19 cellular contexts compared by ENCODE assay signal in the genomic region with DNA sequence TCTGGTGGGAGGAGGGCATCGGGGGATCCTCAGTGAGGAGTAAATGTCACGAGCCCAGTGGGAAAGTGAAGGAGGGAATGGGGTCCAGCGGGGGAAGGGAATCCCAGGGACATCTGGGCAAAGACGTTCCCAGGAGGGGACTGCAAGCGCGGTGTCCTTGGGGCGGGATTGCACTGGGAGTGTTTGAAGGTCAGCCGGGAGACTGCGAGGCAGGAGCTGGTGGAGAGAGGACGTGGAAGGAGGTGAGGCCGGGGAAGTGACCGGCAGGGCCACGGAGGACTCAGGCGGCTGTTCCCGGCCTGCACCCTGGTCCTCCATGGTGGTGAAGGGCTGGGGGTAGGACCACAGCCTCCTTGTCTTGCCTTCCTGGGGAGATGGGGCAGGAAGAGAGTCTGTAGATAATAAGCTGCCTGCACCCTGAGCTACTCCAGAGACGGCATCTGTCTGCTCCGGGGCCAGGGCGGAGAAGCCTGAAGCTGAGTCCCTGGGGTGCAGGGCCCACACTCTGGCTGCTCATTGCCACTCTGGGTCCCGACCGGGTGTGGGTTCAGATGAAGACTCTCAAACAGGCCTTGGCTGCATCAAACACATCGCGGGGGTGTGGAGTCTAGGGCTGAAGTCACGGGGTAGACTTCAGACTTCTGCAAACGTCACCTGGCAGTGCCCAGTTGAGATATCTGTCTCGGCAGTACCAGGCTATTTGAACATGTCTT.
DNase-seq lines count a peak whose midpoint lies in the region; ATAC-seq, FAIRE-seq and TF ChIP-seq lines count a peak whose summit lies in the region.
"Had no signal": no experiment of that assay in that cellular context is flagged by ENCODE, and none has a peak within 500 bp of the region (broad histone marks: within the 10 kb centered on the region; RNA-seq: fewer than 3 reads in every experiment).

No MANE protein-coding gene starts in this region.

- no peak for TF ChIP-seq POLR2A in testis (IDR thresholded peaks at IDR 0.05)

- no peak overlapping the region for H3K4me3 ChIP-seq in endodermal cell (ENCODE audit: low read length)
- H3K4me3 ChIP-seq in testis: no peak overlapping the region
- H3K4me3 ChIP-seq: GM23248 had no signal

- H3K9me3 Mint-ChIP-seq in stimulated activated naive CD8-positive, alpha-beta T cell treated with anti-CD3 and anti-CD28 coated beads, Interleukin-15, amount 100 ng/mL, for 72 hours: no peaks in the 10 kb centered on the region
- H3K9me3 Mint-ChIP-seq in endodermal cell (no peaks in the 10 kb centered on the region), nephron progenitor cell (no peaks in the 10 kb centered on the region)

- no peak for DNase-seq in stimulated activated naive CD8-positive, alpha-beta T cell treated with anti-CD3 and anti-CD28 coated beads, Interleukin-15, amount 100 ng/mL, for 72 hours
- DNase-seq in stimulated activated naive CD8-positive, alpha-beta T cell treated with anti-CD3 and anti-CD28 coated beads, Interleukin-15, Interleukin-2, amounts not matched to agents 100 U/mL and 50 U/mL, for 24 hours: no peak
- DNase-seq in endodermal cell: peak; percentile 29
- no peak for DNase-seq in nephron progenitor cell
- DNase-seq in testis: no peak
- no peak for DNase-seq in HTR-8/SVneo (ENCODE audit: insufficient read length, low spot score)
- no peak for DNase-seq in AG08395 (ENCODE audit: low spot score)
- DNase-seq: ACHN; AML-193; CD4-positive, alpha-beta memory T cell; DMS153; DMS79; GDM1; GM23248; H7 had no signal

- no peak overlapping the region for H3K4me3 Mint-ChIP-seq in stimulated activated naive CD8-positive, alpha-beta T cell treated with anti-CD3 and anti-CD28 coated beads, Interleukin-15, amount 100 ng/mL, for 72 hours
- no peak overlapping the region for H3K4me3 Mint-ChIP-seq in endodermal cell
- H3K4me3 Mint-ChIP-seq in nephron progenitor cell: no peak overlapping the region
- H3K4me3 Mint-ChIP-seq: CD14-positive monocyte; CD4-positive, alpha-beta memory T cell had no signal

- TF ChIP-seq CTCF in endodermal cell (conservative IDR thresholded peaks at IDR 0.05) (no peak), nephron progenitor cell (IDR thresholded peaks at IDR 0.05) (no peak), testis (IDR thresholded peaks at IDR 0.05) (no peak)

- H3K36me3 Mint-ChIP-seq in endodermal cell (ENCODE audit: low read depth) (no peaks in the 10 kb centered on the region), nephron progenitor cell (ENCODE audit: low read depth) (no peaks in the 10 kb centered on the region)
- H3K36me3 Mint-ChIP-seq: CD14-positive monocyte; CD4-positive, alpha-beta memory T cell had no signal

- H3K36me3 ChIP-seq in endodermal cell (ENCODE audit: control insufficient read depth, insufficient read depth, low read length): no peaks in the 10 kb centered on the region
- no peaks in the 10 kb centered on the region for H3K36me3 ChIP-seq in testis (ENCODE audit: low read depth, missing control alignments)

- H3K9me3 ChIP-seq in endodermal cell (ENCODE audit: control insufficient read depth, low read length): no peaks in the 10 kb centered on the region
- H3K9me3 ChIP-seq in testis: no peaks in the 10 kb centered on the region

- H3K27me3 ChIP-seq in endodermal cell (ENCODE audit: control insufficient read depth, insufficient read depth, low read length, poor library complexity, severe bottlenecking): no peaks in the 10 kb centered on the region
- no peaks in the 10 kb centered on the region for H3K27me3 ChIP-seq in testis

- H3K4me1 ChIP-seq in endodermal cell (ENCODE audit: control insufficient read depth, insufficient read depth, low read length) (no peaks in the 10 kb centered on the region), testis (peaks cover 18% of the 10 kb centered on the region)

- 85% methylated on average over 11 to 25 of the region's 25 CpGs for WGBS in endodermal cell (ENCODE audit: insufficient coverage in 1 of 2, insufficient read length in 1 of 2), 2 experiments
- WGBS in testis, 2 donors: 62 to 78% methylated on average over 23 to 25 of the region's 25 CpGs

- no peak for FAIRE-seq in HTR-8/SVneo (lab: Jason Lieb, UNC)
- FAIRE-seq: A204.1, GM12892, GM18507 had no signal

- H3K27ac Mint-ChIP-seq in stimulated activated naive CD8-positive, alpha-beta T cell treated with anti-CD3 and anti-CD28 coated beads, Interleukin-15, amount 100 ng/mL, for 72 hours: peak overlapping the region; percentile 37 to 94
- H3K27ac Mint-ChIP-seq in endodermal cell (no peak overlapping the region), nephron progenitor cell (peak overlapping the region; percentile 77)
- H3K27ac Mint-ChIP-seq: CD14-positive monocyte; CD4-positive, alpha-beta memory T cell had no signal

- H3K9ac ChIP-seq in endodermal cell (ENCODE audit: extremely low read depth, low read length, poor library complexity, severe bottlenecking): no peak overlapping the region
- H3K9ac ChIP-seq: GM23248 had no signal

- no peak for ATAC-seq in stimulated activated naive CD8-positive, alpha-beta T cell treated with anti-CD3 and anti-CD28 coated beads, Interleukin-15, amount 100 ng/mL, for 72 hours
- no peak for ATAC-seq in stimulated activated naive CD8-positive, alpha-beta T cell treated with anti-CD3 and anti-CD28 coated beads, Interleukin-15, Interleukin-2, amounts not matched to agents 100 U/mL and 50 U/mL, for 24 hours

- H3K4me1 Mint-ChIP-seq in stimulated activated naive CD8-positive, alpha-beta T cell treated with anti-CD3 and anti-CD28 coated beads, Interleukin-15, amount 100 ng/mL, for 72 hours: no peaks in the 10 kb centered on the region
- no peaks in the 10 kb centered on the region for H3K4me1 Mint-ChIP-seq in endodermal cell
- peaks cover 33% of the 10 kb centered on the region for H3K4me1 Mint-ChIP-seq in nephron progenitor cell
- H3K4me1 Mint-ChIP-seq: CD14-positive monocyte; CD4-positive, alpha-beta memory T cell had no signal

- peaks cover 38% of the 10 kb centered on the region for H3K27me3 Mint-ChIP-seq in stimulated activated naive CD8-positive, alpha-beta T cell treated with anti-CD3 and anti-CD28 coated beads, Interleukin-15, amount 100 ng/mL, for 72 hours
- no peaks in the 10 kb centered on the region for H3K27me3 Mint-ChIP-seq in endodermal cell (ENCODE audit: insufficient read depth)
- H3K27me3 Mint-ChIP-seq in nephron progenitor cell (ENCODE audit: low read depth, poor library complexity): peaks cover 31% of the 10 kb centered on the region

- no peak overlapping the region for H3K27ac ChIP-seq in endodermal cell (ENCODE audit: low read depth, low read length)
- H3K27ac ChIP-seq in testis: no peak overlapping the region
- H3K27ac ChIP-seq: GM23248 had no signal

- intact Hi-C loops in testis (cut with DNase I; ENCODE audit: low total_unique reads): loop anchor here (10.0 kb wide), 1 partner anchor 595 kb away; no protein-coding TSS in a partner anchor
